Comparison of ENCODE assay signal across 8 cellular contexts in genomic region chr3:172040976-172041963, GRCh38. TPM values are rescaled to one million over a fixed set of nuclear protein-coding genes. Genes with fewer than 3 reads are reported as not detected.
DNase-seq lines count a peak whose midpoint lies in the region; ATAC-seq, FAIRE-seq and TF ChIP-seq lines count a peak whose summit lies in the region.

No MANE protein-coding gene starts in this region.

- peak overlapping the region; percentile 99 for H3K9ac ChIP-seq in PC-3 (ENCODE audit: low read length)
- H3K9ac ChIP-seq in H1 (replicated peaks in 1 of 4; ENCODE audit: extremely low read depth in 1 of 4, low read depth in 3 of 4, low read length in 3 of 4) = peak overlapping the region in 3 of 4 experiments; percentile 62 to 90 (median 81); a peak in 5 of 7 replicates
- peak overlapping the region; percentile 45 for H3K9ac ChIP-seq in muscle layer of colon (ENCODE audit: low read length)

- no peaks in the 10 kb centered on the region for H3K9me2 ChIP-seq in PC-3 (replicated peaks; ENCODE audit: low read length)

- H3K4me3 ChIP-seq in PC-3 (ENCODE audit: low read length) = peak overlapping the region; percentile 95
- H3K4me3 ChIP-seq in H1 (ENCODE audit: extremely low read depth in 1 of 4, insufficient read depth in 2 of 4, low read depth in 3 of 4, low read length in 4 of 4) = peak overlapping the region; percentile 74 to 98 (median 84)
- peak overlapping the region; percentile 82 to 97 for H3K4me3 ChIP-seq in muscle layer of colon (ENCODE audit: low read depth in 1 of 2, low read length in 2 of 2)

- no peak for TF ChIP-seq EP300 in H1 (IDR thresholded peaks at IDR 0.05; ENCODE audit: borderline replicate concordance in 1 of 2, low read depth in 2 of 2, low read length in 2 of 2)

- H3K79me2 ChIP-seq in PC-3 (ENCODE audit: low read length) (peaks cover 79% of the 10 kb centered on the region), H1 (ENCODE audit: control insufficient read depth in 1 of 2, insufficient read depth in 2 of 2, low read length in 2 of 2) (peaks cover 13 to 58% of the 10 kb centered on the region in 2 experiments)

- H3K36me3 ChIP-seq in PC-3 (ENCODE audit: low read depth, low read length) = peaks cover 4% of the 10 kb centered on the region; the same call in 1 of the 2 replicates
- H3K36me3 ChIP-seq in H1 (ENCODE audit: control insufficient read depth in 2 of 4, insufficient read depth in 4 of 4, low read length in 3 of 4) = 0 out of 8 replicates have a peak, but pooled peaks cover 0 to 3% (median 0%) of the 10 kb centered on the region in 4 experiments
- no peaks in the 10 kb centered on the region for H3K36me3 ChIP-seq in muscle layer of colon (ENCODE audit: insufficient read depth, low read length)

- H3K23me2 ChIP-seq in H1 (ENCODE audit: low read depth, low read length) = no peaks in the 10 kb centered on the region

- POLR2A ChIA-PET in PC-3 (lab: Charles Lee; ENCODE audit: unreplicated experiment) (interaction anchor here (0.5 to 0.6 kb wide), 4 partner anchors 37 to 476 kb away, joined by 3 to 9 read pairs (median 4); partner anchors contain the start of gene PLD1), H1 (lab: Charles Lee; ENCODE audit: partially characterized antibody) (interaction anchor here (0.9 to 1.9 kb wide), 13 partner anchors 12 to 137 kb away, joined by 3 to 6 read pairs (median 4); no protein-coding TSS in a partner anchor)

- H4K20me1 ChIP-seq in PC-3 (ENCODE audit: low read length) (peaks cover 48% of the 10 kb centered on the region), H1 (replicated peaks in 1 of 2; ENCODE audit: control insufficient read depth in 1 of 2, insufficient read depth in 2 of 2, low read length in 2 of 2) (peaks cover 3% of the 10 kb centered on the region in 2 experiments)

- no peak overlapping the region for H2BK120ac ChIP-seq in H1 (replicated peaks; ENCODE audit: low read depth, low read length)

- no peak overlapping the region for H3K14ac ChIP-seq in H1 (ENCODE audit: insufficient read length)

- no peaks in the 10 kb centered on the region for H3K9me3 ChIP-seq in PC-3 (ENCODE audit: low read length)
- no peaks in the 10 kb centered on the region for H3K9me3 ChIP-seq in H1 (ENCODE audit: insufficient read depth in 2 of 2, low read depth in 1 of 2, low read length in 1 of 2)
- no peaks in the 10 kb centered on the region for H3K9me3 ChIP-seq in muscle layer of colon (ENCODE audit: low read length)

- CTCF ChIA-PET in PC-3 (lab: Charles Lee) = no interaction called here
- CTCF ChIA-PET in H1 (lab: Charles Lee; ENCODE audit: partially characterized antibody) = interaction anchor here (0.7 to 2.1 kb wide), 7 partner anchors 18 to 669 kb away, joined by 3 to 5 read pairs (median 4); partner anchors contain the start of gene NCEH1

- H3K4ac ChIP-seq in H1 (replicated peaks; ENCODE audit: insufficient read length, low read depth, low read length) = no peak overlapping the region

- no peaks in the 10 kb centered on the region; the same call in 1 of the 2 replicates for H3K79me1 ChIP-seq in H1 (ENCODE audit: low read depth, low read length)

- no peaks in the 10 kb centered on the region for H3F3A ChIP-seq in PC-3 (ENCODE audit: low read length, unreplicated experiment)

- H3K4me2 ChIP-seq in PC-3 (ENCODE audit: low read length) = peak overlapping the region; percentile 85
- peak overlapping the region; percentile 64 to 79 for H3K4me2 ChIP-seq in H1 (ENCODE audit: insufficient read depth in 1 of 2, low read depth in 2 of 2, low read length in 2 of 2)

- H3K27ac ChIP-seq in PC-3 (ENCODE audit: low read length) (peak overlapping the region; percentile 87), H1 (ENCODE audit: low read depth, low read length) (no peak overlapping the region), muscle layer of colon (ENCODE audit: low read depth, low read length) (peak overlapping the region; percentile 35)

- no peak overlapping the region for H3K23ac ChIP-seq in H1 (ENCODE audit: insufficient read length)

- TF ChIP-seq POLR2A in H54 (IDR thresholded peaks at IDR 0.05; ENCODE audit: low read depth, low read length) (no peak), H1 (IDR thresholded peaks at IDR 0.05; ENCODE audit: control extremely low read depth in 1 of 2, low read depth in 2 of 2, low read length in 2 of 2) (no peak)

- H3K27me3 ChIP-seq in PC-3 (ENCODE audit: low read length) (no peaks in the 10 kb centered on the region), H1 (replicated peaks in 1 of 4; ENCODE audit: control insufficient read depth in 3 of 4, extremely low read depth in 1 of 4, insufficient read depth in 3 of 4, low read length in 3 of 4) (no peaks in the 10 kb centered on the region), muscle layer of colon (ENCODE audit: control insufficient read depth in 1 of 2, insufficient read depth in 2 of 2, low read length in 2 of 2) (no peaks in the 10 kb centered on the region)

- TF ChIP-seq CTCF in PC-3 (conservative IDR thresholded peaks at IDR 0.05; ENCODE audit: low read depth, low read length) (no peak), H1 (IDR thresholded peaks at IDR 0.05; ENCODE audit: control extremely low read depth in 1 of 3, insufficient read depth in 1 of 3, low read depth in 1 of 3, low read length in 3 of 3) (no peak), GM20000 (IDR thresholded peaks at IDR 0.05; ENCODE audit: extremely low read depth, missing control alignments) (no peak)

- H2BK5ac ChIP-seq in H1 (ENCODE audit: low read depth, low read length) = no peak overlapping the region

- peak; percentile 10 for DNase-seq in H54 (ENCODE audit: insufficient read length, low spot score)
- peak; percentile 37 for DNase-seq in PC-3
- no peak for DNase-seq in H1 (ENCODE audit: low read depth in 1 of 2, low spot score in 2 of 2)
- DNase-seq in NCI-H1105 treated with DMSO at 0.1 percent for 48 hours (lab: John Stamatoyannopoulos, UW) = no peak
- DNase-seq in GM20000 (ENCODE audit: low spot score) = no peak
- no peak for DNase-seq in NCI-H1105 (lab: John Stamatoyannopoulos, UW)

- H3K4me1 ChIP-seq in PC-3 (ENCODE audit: insufficient read depth, low read length) (peaks cover 32% of the 10 kb centered on the region), H1 (replicated peaks in 1 of 4; ENCODE audit: control insufficient read depth in 3 of 4, insufficient read depth in 4 of 4, low read length in 3 of 4) (peaks cover 0 to 7% (median 2%) of the 10 kb centered on the region in 4 experiments; a peak in 3 of 7 replicates), muscle layer of colon (ENCODE audit: insufficient read depth, low read length) (peaks cover 12% of the 10 kb centered on the region)

- no peak overlapping the region for H2BK20ac ChIP-seq in H1 (ENCODE audit: low read length)

- no peak overlapping the region for H3K56ac ChIP-seq in H1 (replicated peaks; ENCODE audit: insufficient read length, low read depth, low read length)

- 15% methylated on average over 16 of the region's 16 CpGs; no CpG with 5 or more reads in 1 of the 2 experiments for WGBS in H1 (ENCODE audit: extremely low coverage in 1 of 2, insufficient coverage in 1 of 2, insufficient read length in 1 of 2, insufficient replicate concordance in 2 of 2, low coverage in 1 of 2, low lambda C conversion rate in 2 of 2, missing lambda C conversion rate in 1 of 2), 2 experiments

- H3K18ac ChIP-seq in H1 (ENCODE audit: extremely low read depth, low read length) = peak overlapping the region; percentile 32

- H4K8ac ChIP-seq in H1 (ENCODE audit: extremely low read depth, insufficient read depth, low read length) = 0 out of 2 replicates have a peak overlapping the region, but pooled peaks have one; percentile 94

- no peak overlapping the region for H2AK5ac ChIP-seq in H1 (ENCODE audit: low read depth, low read length)

- FAIRE-seq in H54 (lab: Jason Lieb, UNC) (no peak), H1 (lab: Jason Lieb, UNC) (no peak)

- peak overlapping the region; percentile 38 for H4K91ac ChIP-seq in H1 (replicated peaks; ENCODE audit: insufficient read length, low read length)

- TF ChIP-seq RAD21 in H1 (IDR thresholded peaks at IDR 0.05 in 1 of 2, conservative IDR thresholded peaks at IDR 0.05 in 1 of 2; ENCODE audit: low read depth in 2 of 2, low read length in 2 of 2) = no peak; a peak in 1 of 4 replicates

- BruUV-seq in PC-3 (replicated peaks; lab: Mats Ljungman, UMichigan) = TSS peak; percentile 53

- H4K5ac ChIP-seq in H1 (ENCODE audit: insufficient read length, low read depth, low read length) = peak overlapping the region; percentile 30

- no peak overlapping the region for H2AFZ ChIP-seq in PC-3 (ENCODE audit: low read length)
- no peak overlapping the region for H2AFZ ChIP-seq in H1 (ENCODE audit: low read length)

- H2BK15ac ChIP-seq in H1 (ENCODE audit: low read length) = no peak overlapping the region

- intact Hi-C loops in PC-3 (cut with micrococcal nuclease) = loop anchor here (1.0 to 10.0 kb wide), 4 partner anchors 101 to 232 kb away; no protein-coding TSS in a partner anchor

- ATAC-seq in PC-3 (no peak), HG03342 (IDR thresholded peaks at IDR 0.05; ENCODE audit: unreplicated experiment) (no peak)

- H2BK12ac ChIP-seq in H1 (ENCODE audit: low read depth, low read length) = no peak overlapping the region

TF ChIP-seq in H1, 55 proteins besides CTCF, POLR2A, EP300 and RAD21:
- TF ChIP-seq POU5F1 (IDR thresholded peaks at IDR 0.05; ENCODE audit: low read depth, low read length) (no peak), HDAC2 (IDR thresholded peaks at IDR 0.05; ENCODE audit: borderline replicate concordance in 1 of 2, low read depth in 2 of 2, low read length in 2 of 2) (0 out of 4 replicates have a peak, but pooled peaks of 1 of the 2 experiments have one; percentile 45)

RNA-seq across cellular contexts. Expression of gene FNDC3B, which starts 1.9 kb away (rescaled TPM):
- total RNA-seq in PC-3 (2014; rRNA removed) = 48.6 and 56.3 TPM in 2 replicates
- 44.4 TPM in 2 replicates for total RNA-seq in H1 (2021; fragmentation: NEBNext Ultra II Directional; extraction: Animal tissue kit (Norgen Biotek cat#: 25700))
- 14.1 and 15.7 TPM in 2 replicates for polyA plus RNA-seq in H1 (2011; rRNA removed)
- 6.1 TPM for polyA plus RNA-seq in H1 (2011; cell fraction: cytosol; rRNA removed)
- 29.6 TPM for polyA plus RNA-seq in H1 (2011; cell fraction: nucleus; rRNA removed)
- polyA plus RNA-seq in H1 (2012, experiment 1 of 2) = 11.8 to 18.4 TPM (median 15.7 TPM) in 4 replicates
- polyA plus RNA-seq in H1 (2012, experiment 2 of 2) = 1.2 TPM
- polyA plus RNA-seq in H1 (2013, experiment 1 of 2) = 21.2 TPM
- 21.1 TPM for polyA plus RNA-seq in H1 (2013, experiment 2 of 2)
- 74.8 and 76.1 TPM in 2 replicates for polyA minus RNA-seq in H1 (2011; rRNA and poly(A)+ RNA removed)
- polyA minus RNA-seq in H1 (2011; cell fraction: cytosol; rRNA and poly(A)+ RNA removed) = 18.6 TPM
- polyA minus RNA-seq in H1 (2011; cell fraction: nucleus; rRNA and poly(A)+ RNA removed) = 183 TPM

Comparison
In these comparisons a context has a peak if more than half of its experiments do, and no peak if none do; other contexts are left out.
1. DNase-seq: peak in H54 (single experiment) and PC-3 (single experiment); none in H1 (0 of 2), NCI-H1105 treated with DMSO at 0.1 percent for 48 hours (single experiment), GM20000 (single experiment) and NCI-H1105 (single experiment).
2. H3K9ac ChIP-seq: peak in every context shown above with its lines; median percentile 99 in PC-3; 81 in H1; 45 in muscle layer of colon.
3. Peak in every context shown above with its lines, with median percentiles within 50 percentile points of each other: H3K4me3 ChIP-seq.